In genomic region chr1:39045231-39045630, GRCh38 we compare ENCODE assay signal across 28 cellular contexts.
"Had no signal": no experiment of that assay in that cellular context is flagged by ENCODE, and none has a peak within 500 bp of the region (broad histone marks: within the 10 kb centered on the region; RNA-seq: fewer than 3 reads in every experiment).

No MANE protein-coding gene starts in this region.

- H3K27me3 Mint-ChIP-seq: progenitor cell of endocrine pancreas; stimulated activated memory B cell treated with anti-CD40 and anti-IgM and Interleukin-4, amounts not matched to agents 10 μg/mL and 1 μg/mL and 100 μg/mL, for 72 hours; stimulated activated naive CD8-positive, alpha-beta T cell treated with anti-CD3 and anti-CD28 coated beads, Interleukin-15, amount 100 ng/mL, for 72 hours; type B pancreatic cell had no signal

- H3K9ac ChIP-seq: neural progenitor cell, parathyroid adenoma had no signal

- DNase-seq: natural killer cell; occipital lobe; ovary; psoas muscle; right cardiac atrium; right lobe of liver; sigmoid colon; small intestine; stimulated activated CD4-positive, alpha-beta T cell treated with anti-CD3 and anti-CD28 coated beads, Interleukin-12 subunit alpha, Interleukin-12 subunit beta, amount 100 ng/mL, for 4 hours; stimulated activated CD4-positive, alpha-beta T cell treated with anti-CD3 and anti-CD28 coated beads, Interleukin-1b, Interleukin-23, amount 100 ng/mL, for 48 hours; stimulated activated CD4-positive, alpha-beta T cell treated with anti-CD3 and anti-CD28 coated beads, Interleukin-4, amount 100 ng/mL, for 1 hour; stimulated activated CD4-positive, alpha-beta T cell treated with anti-CD3 and anti-CD28 coated beads, Interleukin-4, amount 100 ng/mL, for 4 hours; stimulated activated CD8-positive, alpha-beta memory T cell treated with anti-CD3 and anti-CD28 coated beads, Interleukin-4, amount 100 ng/mL, for 48 hours; stimulated activated naive CD4-positive, alpha-beta T cell; stimulated activated naive CD8-positive, alpha-beta T cell treated with anti-CD3 and anti-CD28 coated beads, Interleukin-15, amount 100 ng/mL, for 72 hours; stimulated activated naive CD8-positive, alpha-beta T cell treated with anti-CD3 and anti-CD28 coated beads, Interleukin-15, Interleukin-2, amounts not matched to agents 100 U/mL and 50 U/mL, for 24 hours; substantia nigra; testis; transverse colon had no signal

- H3K27me3 ChIP-seq: neural progenitor cell, ovary, right lobe of liver, sigmoid colon, suprapubic skin, testis, tibial artery, transverse colon, vagina had no signal

- H3K36me3 ChIP-seq: neural progenitor cell, ovary had no signal

- H3K9me3 Mint-ChIP-seq: natural killer cell; nephron; neural progenitor cell; stimulated activated naive CD8-positive, alpha-beta T cell treated with anti-CD3 and anti-CD28 coated beads, Interleukin-15, amount 100 ng/mL, for 72 hours; type B pancreatic cell had no signal

- H3K27ac ChIP-seq: neural progenitor cell, ovary, parathyroid adenoma, psoas muscle, right lobe of liver, sigmoid colon, suprapubic skin, testis, transverse colon, vagina had no signal

- H3K4me2 ChIP-seq: neural progenitor cell had no signal

- H3K9me3 ChIP-seq: ovary, psoas muscle, right lobe of liver, sigmoid colon, suprapubic skin, testis, tibial artery, transverse colon, vagina had no signal

- H3K27ac Mint-ChIP-seq: natural killer cell; nephron; neural progenitor cell; progenitor cell of endocrine pancreas; stimulated activated naive CD8-positive, alpha-beta T cell treated with anti-CD3 and anti-CD28 coated beads, Interleukin-15, amount 100 ng/mL, for 72 hours; type B pancreatic cell had no signal

- H3K4me1 Mint-ChIP-seq: natural killer cell; nephron; stimulated activated naive CD8-positive, alpha-beta T cell treated with anti-CD3 and anti-CD28 coated beads, Interleukin-15, amount 100 ng/mL, for 72 hours had no signal

- ATAC-seq: natural killer cell; psoas muscle; right cardiac atrium; stimulated activated memory B cell treated with anti-CD40 and anti-IgM and Interleukin-4, amounts not matched to agents 10 μg/mL and 1 μg/mL and 100 μg/mL, for 72 hours; stimulated activated naive CD8-positive, alpha-beta T cell treated with anti-CD3 and anti-CD28 coated beads, Interleukin-15, amount 100 ng/mL, for 72 hours; stimulated activated naive CD8-positive, alpha-beta T cell treated with anti-CD3 and anti-CD28 coated beads, Interleukin-15, Interleukin-2, amounts not matched to agents 100 U/mL and 50 U/mL, for 24 hours had no signal

- H3K4me3 ChIP-seq: neural progenitor cell, ovary, psoas muscle, right lobe of liver, sigmoid colon, suprapubic skin, testis, tibial artery, transverse colon, vagina had no signal

- H3K4me3 Mint-ChIP-seq: natural killer cell; nephron; neural progenitor cell; stimulated activated memory B cell treated with anti-CD40 and anti-IgM and Interleukin-4, amounts not matched to agents 10 μg/mL and 1 μg/mL and 100 μg/mL, for 72 hours; stimulated activated naive CD8-positive, alpha-beta T cell treated with anti-CD3 and anti-CD28 coated beads, Interleukin-15, amount 100 ng/mL, for 72 hours; type B pancreatic cell had no signal

- H3K4me1 ChIP-seq: parathyroid adenoma, right lobe of liver, sigmoid colon, transverse colon had no signal
